Comparison of ENCODE assay signal across 18 cellular contexts in genomic region chr1:19310061-19310460, GRCh38. TPM values are rescaled to one million over a fixed set of nuclear protein-coding genes. Genes with fewer than 3 reads are reported as not detected.
DNase-seq lines count a peak whose midpoint lies in the region; ATAC-seq and TF ChIP-seq lines count a peak whose summit lies in the region.
"Had no signal": no experiment of that assay in that cellular context is flagged by ENCODE, and none has a peak within 500 bp of the region (broad histone marks: within the 10 kb centered on the region; RNA-seq: fewer than 3 reads in every experiment).

No MANE protein-coding gene starts in this region.

- no peak overlapping the region for H2AFZ ChIP-seq in smooth muscle cell (ENCODE audit: low read depth)

- H3K9me3 ChIP-seq in smooth muscle cell (replicated peaks; ENCODE audit: low read depth), result no peaks in the 10 kb centered on the region
- H3K9me3 ChIP-seq: gastroesophageal sphincter, left lung had no signal

- H4K20me1 ChIP-seq in smooth muscle cell (ENCODE audit: low read depth), result peaks cover 28% of the 10 kb centered on the region

- H3K9ac ChIP-seq in smooth muscle cell (ENCODE audit: low read depth), result no peak overlapping the region

- no peaks in the 10 kb centered on the region for H3K36me3 ChIP-seq in smooth muscle cell (ENCODE audit: low read depth)

- DNase-seq in activated naive CD8-positive, alpha-beta T cell treated with anti-CD3 and anti-CD28 coated beads for 36 hours, result no peak
- DNase-seq in naive B cell (no peak), smooth muscle cell (lab: John Stamatoyannopoulos, UW; ENCODE audit: unreplicated experiment) (no peak), NCI-H187 treated with DMSO at 0.1 percent for 48 hours (lab: John Stamatoyannopoulos, UW) (no peak), NCI-H146 treated with DMSO at 0.1 percent for 48 hours (lab: John Stamatoyannopoulos, UW; ENCODE audit: unreplicated experiment) (no peak)
- no peak for DNase-seq in stimulated activated CD4-positive, alpha-beta T cell treated with anti-CD3 and anti-CD28 coated beads, Interleukin-1b, Interleukin-23, amount 100 ng/mL, for 48 hours
- DNase-seq: activated CD4-positive, alpha-beta T cell treated with anti-CD3 and anti-CD28 coated beads, Interleukin-2, amount 50 U/mL, for 1 hour; activated T-cell treated with anti-CD3 and anti-CD28 coated beads, Interleukin-2, amount 50 U/mL, for 1 hour; cerebellar nuclear complex; DMS 273 treated with DMSO at 0.1 percent for 48 hours; left lung; MM.1S; NCI-H187; NCI-H446 treated with DMSO at 0.1 percent for 48 hours; SHP77 had no signal

- H3K27me3 ChIP-seq in smooth muscle cell (ENCODE audit: low read depth), result no peaks in the 10 kb centered on the region
- H3K27me3 ChIP-seq: gastroesophageal sphincter, left lung had no signal

- H3K4me3 Mint-ChIP-seq in activated naive CD8-positive, alpha-beta T cell, result peak overlapping the region; percentile 92
- H3K4me3 Mint-ChIP-seq in activated naive CD8-positive, alpha-beta T cell treated with anti-CD3 and anti-CD28 coated beads for 36 hours, result no peak overlapping the region
- H3K4me3 Mint-ChIP-seq in activated T-helper 17 cell treated with anti-CD3 and anti-CD28 coated beads, Interleukin-2, amount 50 U/mL, for 72 hours, result peak overlapping the region; percentile 81
- peak overlapping the region; percentile 10 to 94 (median 64) for H3K4me3 Mint-ChIP-seq in naive B cell

- no peak overlapping the region for H3K27ac Mint-ChIP-seq in activated naive CD8-positive, alpha-beta T cell
- H3K27ac Mint-ChIP-seq in activated naive CD8-positive, alpha-beta T cell treated with anti-CD3 and anti-CD28 coated beads for 36 hours, result no peak overlapping the region
- no peak overlapping the region for H3K27ac Mint-ChIP-seq in activated T-helper 17 cell treated with anti-CD3 and anti-CD28 coated beads, Interleukin-2, amount 50 U/mL, for 72 hours
- H3K27ac Mint-ChIP-seq in naive B cell, result no peak overlapping the region

- peaks cover 27% of the 10 kb centered on the region for H3K4me1 Mint-ChIP-seq in activated naive CD8-positive, alpha-beta T cell (ENCODE audit: low read depth)
- peaks cover 24% of the 10 kb centered on the region for H3K4me1 Mint-ChIP-seq in activated naive CD8-positive, alpha-beta T cell treated with anti-CD3 and anti-CD28 coated beads for 36 hours
- H3K4me1 Mint-ChIP-seq in activated T-helper 17 cell treated with anti-CD3 and anti-CD28 coated beads, Interleukin-2, amount 50 U/mL, for 72 hours, result peaks cover 22% of the 10 kb centered on the region
- peaks cover 41 to 48% (median 41%) of the 10 kb centered on the region in 3 donors for H3K4me1 Mint-ChIP-seq in naive B cell

- TF ChIP-seq CTCF in smooth muscle cell (IDR thresholded peaks at IDR 0.05; ENCODE audit: borderline replicate concordance, insufficient read depth, poor library complexity, severe bottlenecking), result no peak

- H3K36me3 Mint-ChIP-seq in activated naive CD8-positive, alpha-beta T cell, result peaks cover 8% of the 10 kb centered on the region
- peaks cover 7% of the 10 kb centered on the region for H3K36me3 Mint-ChIP-seq in activated naive CD8-positive, alpha-beta T cell treated with anti-CD3 and anti-CD28 coated beads for 36 hours
- peaks cover 39% of the 10 kb centered on the region for H3K36me3 Mint-ChIP-seq in activated T-helper 17 cell treated with anti-CD3 and anti-CD28 coated beads, Interleukin-2, amount 50 U/mL, for 72 hours (ENCODE audit: low read depth)
- H3K36me3 Mint-ChIP-seq in naive B cell, result peaks cover 7 to 17% of the 10 kb centered on the region in 2 donors

- H3K4me2 ChIP-seq in smooth muscle cell, result no peak overlapping the region

- no peak overlapping the region for H3K27ac ChIP-seq in smooth muscle cell (ENCODE audit: low read depth)
- H3K27ac ChIP-seq: gastroesophageal sphincter, left lung had no signal

- no peak for ATAC-seq in activated T-helper 17 cell treated with anti-CD3 and anti-CD28 coated beads, Interleukin-2, amount 50 U/mL, for 72 hours (replicated peaks)
- ATAC-seq in naive B cell (ENCODE audit: low read depth in 2 of 2), result no peak
- ATAC-seq: gastroesophageal sphincter, left lung had no signal

- peaks cover 4% of the 10 kb centered on the region for H3K79me2 ChIP-seq in smooth muscle cell (ENCODE audit: low read depth)

- no peak overlapping the region for H3K4me3 ChIP-seq in smooth muscle cell

- H3K27me3 Mint-ChIP-seq in activated naive CD8-positive, alpha-beta T cell, result no peaks in the 10 kb centered on the region
- H3K27me3 Mint-ChIP-seq in activated naive CD8-positive, alpha-beta T cell treated with anti-CD3 and anti-CD28 coated beads for 36 hours, result no peaks in the 10 kb centered on the region
- no peaks in the 10 kb centered on the region for H3K27me3 Mint-ChIP-seq in activated T-helper 17 cell treated with anti-CD3 and anti-CD28 coated beads, Interleukin-2, amount 50 U/mL, for 72 hours
- no peaks in the 10 kb centered on the region for H3K27me3 Mint-ChIP-seq in naive B cell

- no peaks in the 10 kb centered on the region for H3K9me3 Mint-ChIP-seq in activated naive CD8-positive, alpha-beta T cell (ENCODE audit: low read depth)
- no peaks in the 10 kb centered on the region for H3K9me3 Mint-ChIP-seq in activated naive CD8-positive, alpha-beta T cell treated with anti-CD3 and anti-CD28 coated beads for 36 hours
- H3K9me3 Mint-ChIP-seq in activated T-helper 17 cell treated with anti-CD3 and anti-CD28 coated beads, Interleukin-2, amount 50 U/mL, for 72 hours, result no peaks in the 10 kb centered on the region
- no peaks in the 10 kb centered on the region for H3K9me3 Mint-ChIP-seq in naive B cell

- no peaks in the 10 kb centered on the region for H3F3A ChIP-seq in smooth muscle cell (ENCODE audit: low read depth)

- peaks cover 3% of the 10 kb centered on the region for H3K4me1 ChIP-seq in smooth muscle cell (ENCODE audit: low read depth)

- 96% methylated on average over 7 of the region's 7 CpGs for WGBS in smooth muscle cell (ENCODE audit: low lambda C conversion rate)

RNA-seq across cellular contexts. Expression of gene AKR7A2, which starts 1.9 kb away (rescaled TPM):
- 10 to 100 TPM; 37.4 to 43.0 TPM for total RNA-seq in activated naive CD8-positive, alpha-beta T cell treated with anti-CD3 and anti-CD28 coated beads for 36 hours
- total RNA-seq in activated T-helper 17 cell treated with anti-CD3 and anti-CD28 coated beads, Interleukin-2, amount 50 U/mL, for 72 hours, result 10 to 100 TPM; 37.1 to 61.4 TPM
- 100 to 1,000 TPM in 4 of 6 donors, 10 to 100 TPM in 2; 93.3 to 149 (median 105) TPM for polyA plus RNA-seq in naive B cell (ENCODE audit: low read depth in 6 of 6)
- total RNA-seq in smooth muscle cell, result 67.5 and 79.6 TPM in 2 replicates
- polyA plus RNA-seq in smooth muscle cell, result 83.0 and 86.4 TPM in 2 replicates

RNA-seq across cellular contexts. Expression of gene SLC66A1, which starts 2.1 kb away (rescaled TPM):
- total RNA-seq in activated naive CD8-positive, alpha-beta T cell treated with anti-CD3 and anti-CD28 coated beads for 36 hours, result 1 to 10 TPM; 6.5 to 6.8 TPM
- 1 to 10 TPM; 5.7 to 8.9 TPM for total RNA-seq in activated T-helper 17 cell treated with anti-CD3 and anti-CD28 coated beads, Interleukin-2, amount 50 U/mL, for 72 hours
- polyA plus RNA-seq in naive B cell (ENCODE audit: low read depth in 6 of 6) (1 to 10 TPM in 5 of 6 donors, not detected in 1; 5.6 to 8.8 (median 6.3) TPM), smooth muscle cell (20.4 and 21.9 TPM in 2 replicates)
- 13.4 and 23.9 TPM in 2 replicates for total RNA-seq in smooth muscle cell

RNA-seq across cellular contexts. Expression of gene AKR7A3, which starts 21.5 kb away (rescaled TPM):
- under 1 TPM; 0.37 to 0.52 TPM for total RNA-seq in activated naive CD8-positive, alpha-beta T cell treated with anti-CD3 and anti-CD28 coated beads for 36 hours
- total RNA-seq in activated T-helper 17 cell treated with anti-CD3 and anti-CD28 coated beads, Interleukin-2, amount 50 U/mL, for 72 hours, result 1 to 10 TPM in 1 of 2 donors, under 1 TPM in 1; 0.71 to 1.6 TPM
- polyA plus RNA-seq in naive B cell (ENCODE audit: low read depth in 6 of 6) (under 1 TPM in 1 of 6 donors, not detected in 5; 0.21 TPM), smooth muscle cell (0.62 and 1.1 TPM in 2 replicates)
- total RNA-seq in smooth muscle cell, result 0.85 TPM in 1 of 2 replicates, not detected in the other

RNA-seq across cellular contexts. Expression of gene MRTO4, which starts 58.5 kb away (rescaled TPM):
- total RNA-seq in activated naive CD8-positive, alpha-beta T cell treated with anti-CD3 and anti-CD28 coated beads for 36 hours, result 100 to 1,000 TPM; 137 to 149 TPM
- total RNA-seq in activated T-helper 17 cell treated with anti-CD3 and anti-CD28 coated beads, Interleukin-2, amount 50 U/mL, for 72 hours, result 100 to 1,000 TPM in 1 of 2 donors, 10 to 100 TPM in 1; 59.3 to 113 TPM
- polyA plus RNA-seq in naive B cell (ENCODE audit: low read depth in 6 of 6) (10 to 100 TPM; 26.4 to 30.3 (median 27.3) TPM), smooth muscle cell (25.1 and 29.8 TPM in 2 replicates)
- total RNA-seq in smooth muscle cell, result 14.7 and 16.8 TPM in 2 replicates

RNA-seq across cellular contexts. Expression of gene EMC1, which starts 58.7 kb away (rescaled TPM):
- total RNA-seq in activated naive CD8-positive, alpha-beta T cell treated with anti-CD3 and anti-CD28 coated beads for 36 hours, result 10 to 100 TPM; 49.9 to 53.8 TPM
- total RNA-seq in activated T-helper 17 cell treated with anti-CD3 and anti-CD28 coated beads, Interleukin-2, amount 50 U/mL, for 72 hours, result 10 to 100 TPM; 41.1 to 51.9 TPM
- polyA plus RNA-seq in naive B cell (ENCODE audit: low read depth in 6 of 6) (10 to 100 TPM; 20.0 to 24.3 (median 22.1) TPM), smooth muscle cell (44.8 and 48.8 TPM in 2 replicates)
- total RNA-seq in smooth muscle cell, result 40.9 and 54.4 TPM in 2 replicates
